Comparison of ENCODE assay signal across 2 cellular contexts in genomic region chr4:99983289-99983943, GRCh38.
A peak's percentile ranks its signal among the peaks of the same experiment; 100 is the strongest.
TF ChIP-seq lines count a peak whose summit lies in the region.

No MANE protein-coding gene starts in this region.

TF ChIP-seq in GM12878, 131 proteins besides CTCF, POLR2A, EP300 and RAD21:
- TF ChIP-seq NFIC (IDR thresholded peaks at IDR 0.05; ENCODE audit: low read depth, low read length) = peak; percentile 65; the same call in 1 of the 2 replicates
- no peak for TF ChIP-seq SP1 (IDR thresholded peaks at IDR 0.05; ENCODE audit: low read depth, low read length)
- no peak for TF ChIP-seq NFXL1 (IDR thresholded peaks at IDR 0.05; ENCODE audit: borderline replicate concordance)
- TF ChIP-seq MEF2A (IDR thresholded peaks at IDR 0.05; ENCODE audit: insufficient read depth, low read depth, low read length) = 0 out of 2 replicates have a peak, but pooled peaks have one; percentile 21
- TF ChIP-seq CEBPB (IDR thresholded peaks at IDR 0.05; ENCODE audit: borderline replicate concordance in 1 of 2, low read depth in 2 of 2, low read length in 2 of 2) = 0 out of 4 replicates have a peak, but pooled peaks of 1 of the 2 experiments have one; percentile 23
- TF ChIP-seq IKZF1 (conservative IDR thresholded peaks at IDR 0.05) = 0 out of 2 replicates have a peak, but pooled peaks have one; percentile 21
- TF ChIP-seq JUNB (IDR thresholded peaks at IDR 0.05) = peak; percentile 70; the same call in 1 of the 2 replicates

TF ChIP-seq in WTC11, 78 proteins besides CTCF, POLR2A, EP300 and RAD21:
- TF ChIP-seq NFYB (CRISPR knock-in tag; conservative IDR thresholded peaks at IDR 0.05; ENCODE audit: low read depth) (no peak), ZNF121 (CRISPR knock-in tag; IDR thresholded peaks at IDR 0.05) (no peak), IRF2 (CRISPR knock-in tag; IDR thresholded peaks at IDR 0.05; ENCODE audit: borderline replicate concordance, low read depth) (no peak), ZNF317 (CRISPR knock-in tag; IDR thresholded peaks at IDR 0.05; ENCODE audit: borderline replicate concordance, low read depth) (no peak), CREM (CRISPR knock-in tag; IDR thresholded peaks at IDR 0.05) (no peak)
- TF ChIP-seq, protein P1, sequence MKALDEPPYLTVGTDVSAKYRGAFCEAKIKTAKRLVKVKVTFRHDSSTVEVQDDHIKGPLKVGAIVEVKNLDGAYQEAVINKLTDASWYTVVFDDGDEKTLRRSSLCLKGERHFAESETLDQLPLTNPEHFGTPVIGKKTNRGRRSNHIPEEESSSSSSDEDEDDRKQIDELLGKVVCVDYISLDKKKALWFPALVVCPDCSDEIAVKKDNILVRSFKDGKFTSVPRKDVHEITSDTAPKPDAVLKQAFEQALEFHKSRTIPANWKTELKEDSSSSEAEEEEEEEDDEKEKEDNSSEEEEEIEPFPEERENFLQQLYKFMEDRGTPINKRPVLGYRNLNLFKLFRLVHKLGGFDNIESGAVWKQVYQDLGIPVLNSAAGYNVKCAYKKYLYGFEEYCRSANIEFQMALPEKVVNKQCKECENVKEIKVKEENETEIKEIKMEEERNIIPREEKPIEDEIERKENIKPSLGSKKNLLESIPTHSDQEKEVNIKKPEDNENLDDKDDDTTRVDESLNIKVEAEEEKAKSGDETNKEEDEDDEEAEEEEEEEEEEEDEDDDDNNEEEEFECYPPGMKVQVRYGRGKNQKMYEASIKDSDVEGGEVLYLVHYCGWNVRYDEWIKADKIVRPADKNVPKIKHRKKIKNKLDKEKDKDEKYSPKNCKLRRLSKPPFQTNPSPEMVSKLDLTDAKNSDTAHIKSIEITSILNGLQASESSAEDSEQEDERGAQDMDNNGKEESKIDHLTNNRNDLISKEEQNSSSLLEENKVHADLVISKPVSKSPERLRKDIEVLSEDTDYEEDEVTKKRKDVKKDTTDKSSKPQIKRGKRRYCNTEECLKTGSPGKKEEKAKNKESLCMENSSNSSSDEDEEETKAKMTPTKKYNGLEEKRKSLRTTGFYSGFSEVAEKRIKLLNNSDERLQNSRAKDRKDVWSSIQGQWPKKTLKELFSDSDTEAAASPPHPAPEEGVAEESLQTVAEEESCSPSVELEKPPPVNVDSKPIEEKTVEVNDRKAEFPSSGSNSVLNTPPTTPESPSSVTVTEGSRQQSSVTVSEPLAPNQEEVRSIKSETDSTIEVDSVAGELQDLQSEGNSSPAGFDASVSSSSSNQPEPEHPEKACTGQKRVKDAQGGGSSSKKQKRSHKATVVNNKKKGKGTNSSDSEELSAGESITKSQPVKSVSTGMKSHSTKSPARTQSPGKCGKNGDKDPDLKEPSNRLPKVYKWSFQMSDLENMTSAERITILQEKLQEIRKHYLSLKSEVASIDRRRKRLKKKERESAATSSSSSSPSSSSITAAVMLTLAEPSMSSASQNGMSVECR (CRISPR knock-in tag; IDR thresholded peaks at IDR 0.05; ENCODE audit: borderline replicate concordance) = no peak
- TF ChIP-seq, protein P2, sequence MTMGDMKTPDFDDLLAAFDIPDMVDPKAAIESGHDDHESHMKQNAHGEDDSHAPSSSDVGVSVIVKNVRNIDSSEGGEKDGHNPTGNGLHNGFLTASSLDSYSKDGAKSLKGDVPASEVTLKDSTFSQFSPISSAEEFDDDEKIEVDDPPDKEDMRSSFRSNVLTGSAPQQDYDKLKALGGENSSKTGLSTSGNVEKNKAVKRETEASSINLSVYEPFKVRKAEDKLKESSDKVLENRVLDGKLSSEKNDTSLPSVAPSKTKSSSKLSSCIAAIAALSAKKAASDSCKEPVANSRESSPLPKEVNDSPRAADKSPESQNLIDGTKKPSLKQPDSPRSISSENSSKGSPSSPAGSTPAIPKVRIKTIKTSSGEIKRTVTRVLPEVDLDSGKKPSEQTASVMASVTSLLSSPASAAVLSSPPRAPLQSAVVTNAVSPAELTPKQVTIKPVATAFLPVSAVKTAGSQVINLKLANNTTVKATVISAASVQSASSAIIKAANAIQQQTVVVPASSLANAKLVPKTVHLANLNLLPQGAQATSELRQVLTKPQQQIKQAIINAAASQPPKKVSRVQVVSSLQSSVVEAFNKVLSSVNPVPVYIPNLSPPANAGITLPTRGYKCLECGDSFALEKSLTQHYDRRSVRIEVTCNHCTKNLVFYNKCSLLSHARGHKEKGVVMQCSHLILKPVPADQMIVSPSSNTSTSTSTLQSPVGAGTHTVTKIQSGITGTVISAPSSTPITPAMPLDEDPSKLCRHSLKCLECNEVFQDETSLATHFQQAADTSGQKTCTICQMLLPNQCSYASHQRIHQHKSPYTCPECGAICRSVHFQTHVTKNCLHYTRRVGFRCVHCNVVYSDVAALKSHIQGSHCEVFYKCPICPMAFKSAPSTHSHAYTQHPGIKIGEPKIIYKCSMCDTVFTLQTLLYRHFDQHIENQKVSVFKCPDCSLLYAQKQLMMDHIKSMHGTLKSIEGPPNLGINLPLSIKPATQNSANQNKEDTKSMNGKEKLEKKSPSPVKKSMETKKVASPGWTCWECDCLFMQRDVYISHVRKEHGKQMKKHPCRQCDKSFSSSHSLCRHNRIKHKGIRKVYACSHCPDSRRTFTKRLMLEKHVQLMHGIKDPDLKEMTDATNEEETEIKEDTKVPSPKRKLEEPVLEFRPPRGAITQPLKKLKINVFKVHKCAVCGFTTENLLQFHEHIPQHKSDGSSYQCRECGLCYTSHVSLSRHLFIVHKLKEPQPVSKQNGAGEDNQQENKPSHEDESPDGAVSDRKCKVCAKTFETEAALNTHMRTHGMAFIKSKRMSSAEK (CRISPR knock-in tag; IDR thresholded peaks at IDR 0.05; ENCODE audit: borderline replicate concordance) = no peak
- TF ChIP-seq, protein P3, sequence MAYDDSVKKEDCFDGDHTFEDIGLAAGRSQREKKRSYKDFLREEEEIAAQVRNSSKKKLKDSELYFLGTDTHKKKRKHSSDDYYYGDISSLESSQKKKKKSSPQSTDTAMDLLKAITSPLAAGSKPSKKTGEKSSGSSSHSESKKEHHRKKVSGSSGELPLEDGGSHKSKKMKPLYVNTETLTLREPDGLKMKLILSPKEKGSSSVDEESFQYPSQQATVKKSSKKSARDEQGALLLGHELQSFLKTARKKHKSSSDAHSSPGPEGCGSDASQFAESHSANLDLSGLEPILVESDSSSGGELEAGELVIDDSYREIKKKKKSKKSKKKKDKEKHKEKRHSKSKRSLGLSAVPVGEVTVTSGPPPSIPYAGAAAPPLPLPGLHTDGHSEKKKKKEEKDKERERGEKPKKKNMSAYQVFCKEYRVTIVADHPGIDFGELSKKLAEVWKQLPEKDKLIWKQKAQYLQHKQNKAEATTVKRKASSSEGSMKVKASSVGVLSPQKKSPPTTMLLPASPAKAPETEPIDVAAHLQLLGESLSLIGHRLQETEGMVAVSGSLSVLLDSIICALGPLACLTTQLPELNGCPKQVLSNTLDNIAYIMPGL (CRISPR knock-in tag; IDR thresholded peaks at IDR 0.05) = no peak
